8 cellular contexts compared by ENCODE assay signal in genomic region chr10:43137971-43138756, GRCh38. TPM values are rescaled to one million over a fixed set of nuclear protein-coding genes. Genes with fewer than 3 reads are reported as not detected.
DNase-seq lines count a peak whose midpoint lies in the region; ATAC-seq and TF ChIP-seq lines count a peak whose summit lies in the region.

CSGALNACT2 (plus strand) TSS chr10:43138445; CDS start chr10:43155150, 16,705 bp downstream.

- no TSS peak for BruUV-seq in Panc1 (replicated peaks; lab: Mats Ljungman, UMichigan)

- H3K36me3 ChIP-seq in Panc1 (ENCODE audit: control insufficient read depth, insufficient read depth, low read length) = no peaks in the 10 kb centered on the region
- H3K36me3 ChIP-seq in esophagus squamous epithelium = no peaks in the 10 kb centered on the region

- in situ Hi-C loops in Panc1 (cut with HindIII; ENCODE audit: low pct_unique_long_range_greater_than_20kb, low sequenced_read_pairs) = no loop called here

- H3K4me3 ChIP-seq in Panc1 (ENCODE audit: low read depth in 2 of 2, low read length in 2 of 2) = peak within 1 kb of the TSS; percentile 69 to 96
- H3K4me3 ChIP-seq in esophagus squamous epithelium = peak within 1 kb of the TSS; percentile 81 to 97 (median 90)

- DNase-seq in DMS 273 treated with DMSO at 0.1 percent for 48 hours (lab: John Stamatoyannopoulos, UW) (peak; percentile 46), HuH-7.5 (ENCODE audit: low spot score) (peak; percentile 77), Panc1 (ENCODE audit: low read depth, low spot score) (no peak), esophagus squamous epithelium (lab: John Stamatoyannopoulos, UW) (peak; percentile 40), myocyte (ENCODE audit: low read depth) (peak; percentile 95)
- DNase-seq in activated T-cell treated with anti-CD3 and anti-CD28 coated beads, Interleukin-2, amount 50 U/mL, for 48 hours = peak; percentile 91 to 93
- DNase-seq in stimulated activated CD8-positive, alpha-beta memory T cell treated with anti-CD3 and anti-CD28 coated beads, Interleukin-7, amount 100 ng/mL, for 4 hours (ENCODE audit: low read depth in 2 of 2) = peak; percentile 70 to 88

- CTCF ChIA-PET in Panc1 (lab: Charles Lee) = no interaction called here

- TF ChIP-seq CTCF in Panc1 (IDR thresholded peaks at IDR 0.05) (no peak), esophagus squamous epithelium (IDR thresholded peaks at IDR 0.05) (no peak)

- no peaks in the 10 kb centered on the region for H3K9me3 ChIP-seq in Panc1 (ENCODE audit: control insufficient read depth, insufficient read depth, low read depth, low read length)
- H3K9me3 ChIP-seq in esophagus squamous epithelium = no peaks in the 10 kb centered on the region

- POLR2A ChIA-PET in Panc1 (lab: Charles Lee) = no interaction called here

- peaks cover 25% of the 10 kb centered on the region for H3K4me1 ChIP-seq in Panc1 (ENCODE audit: control insufficient read depth, insufficient read depth, low read length)
- H3K4me1 ChIP-seq in esophagus squamous epithelium = peaks cover 8 to 56% (median 19%) of the 10 kb centered on the region in 3 donors

- H3K27ac ChIP-seq in Panc1 (ENCODE audit: low read length) (peak within 1 kb of the TSS; percentile 92), esophagus squamous epithelium (peak within 1 kb of the TSS; percentile 89 to 99 (median 95))

- intact Hi-C loops in Panc1 (cut with micrococcal nuclease; ENCODE audit: unreplicated experiment) (no loop called here), esophagus squamous epithelium (cut with DNase I) (no loop called here)

- WGBS in esophagus squamous epithelium, 2 donors = 2% methylated on average over 29 of the region's 95 CpGs; no CpG with 5 or more reads in 1 of the 2 donors

- ATAC-seq in GM21526 (IDR thresholded peaks at IDR 0.05; ENCODE audit: low FRiP score, unreplicated experiment) (peak; percentile 75), Panc1 (peak; percentile 93)

- no peaks in the 10 kb centered on the region for H3K27me3 ChIP-seq in Panc1 (ENCODE audit: control insufficient read depth, insufficient read depth, low read length)
- no peaks in the 10 kb centered on the region for H3K27me3 ChIP-seq in esophagus squamous epithelium

- TF ChIP-seq POLR2A in esophagus squamous epithelium (IDR thresholded peaks at IDR 0.05) = peak in 3 of 4 donors; percentile 51 to 93 (median 88)

RNA-seq across cellular contexts. Expression of gene CSGALNACT2, which starts in this region (rescaled TPM):
- total RNA-seq in Panc1 (2021; ENCODE audit: unreplicated experiment) (22.3 TPM), esophagus squamous epithelium (10 to 100 TPM in 1 of 4 donors, 1 to 10 TPM in 3; 2.8 to 18.5 (median 6.8) TPM), myocyte (21.2 and 27.6 TPM in 2 replicates)
- polyA plus RNA-seq in Panc1 (2012; ENCODE audit: insufficient read length) = 11.1 TPM
- 27.2 TPM for polyA plus RNA-seq in myocyte (2012)
